Comparison of ENCODE assay signal across 9 cellular contexts in genomic region chr6:89985744-89986493, GRCh38.
DNase-seq lines count a peak whose midpoint lies in the region; ATAC-seq lines count a peak whose summit lies in the region.
"Had no signal": no experiment of that assay in that cellular context is flagged by ENCODE, and none has a peak within 500 bp of the region (broad histone marks: within the 10 kb centered on the region; RNA-seq: fewer than 3 reads in every experiment).

No MANE protein-coding gene starts in this region.

- no peaks in the 10 kb centered on the region for H3K27me3 Mint-ChIP-seq in stimulated activated naive B cell treated with anti-CD40 and anti-IgM and Interleukin-4, amounts not matched to agents 10 μg/mL and 1 μg/mL and 100 μg/mL, for 72 hours

- peaks cover 53 to 80% of the 10 kb centered on the region in 2 donors for H3K36me3 Mint-ChIP-seq in stimulated activated naive B cell treated with anti-CD40 and anti-IgM and Interleukin-4, amounts not matched to agents 10 μg/mL and 1 μg/mL and 100 μg/mL, for 72 hours

- H3K4me1 Mint-ChIP-seq in stimulated activated naive B cell treated with anti-CD40 and anti-IgM and Interleukin-4, amounts not matched to agents 10 μg/mL and 1 μg/mL and 100 μg/mL, for 72 hours, result peaks cover 53 to 84% of the 10 kb centered on the region in 2 donors

- H3K9me3 Mint-ChIP-seq in stimulated activated naive B cell treated with anti-CD40 and anti-IgM and Interleukin-4, amounts not matched to agents 10 μg/mL and 1 μg/mL and 100 μg/mL, for 72 hours, result no peaks in the 10 kb centered on the region
- H3K9me3 Mint-ChIP-seq: T-helper 1 cell treated with Interleukin-12 subunit alpha and Interleukin-12 subunit beta and Interleukin-4 antibody, amounts not matched to agents 30 μg/mL and 1 μg/mL, for 36 hours had no signal

- no peak for ATAC-seq in stimulated activated naive B cell treated with anti-CD40 and anti-IgM and Interleukin-4, amounts not matched to agents 10 μg/mL and 1 μg/mL and 100 μg/mL, for 72 hours (replicated peaks)
- no peak for ATAC-seq in GM19328 (IDR thresholded peaks at IDR 0.05; ENCODE audit: unreplicated experiment)

- no peaks in the 10 kb centered on the region for H3K36me3 ChIP-seq in iPS-20b (ENCODE audit: insufficient read depth, low read depth, low read length)

- DNase-seq in DMS79 treated with DMSO at 0.1 percent for 48 hours (lab: John Stamatoyannopoulos, UW) (peak; percentile 22), DMS79 (lab: John Stamatoyannopoulos, UW) (no peak), astrocyte of the hippocampus (ENCODE audit: low read depth, low spot score) (peak; percentile 95), MV-4-11 (lab: John Stamatoyannopoulos, UW) (no peak), GM19240 (ENCODE audit: insufficient read length, low spot score) (no peak)
- no peak for DNase-seq in stimulated activated naive B cell treated with anti-CD40 and anti-IgM and Interleukin-4, amounts not matched to agents 10 μg/mL and 1 μg/mL and 100 μg/mL, for 72 hours

- no peak overlapping the region for H3K4me3 ChIP-seq in iPS-20b (ENCODE audit: low read length)

- peaks cover 6% of the 10 kb centered on the region; the same call in 1 of the 2 replicates for H3K4me1 ChIP-seq in iPS-20b (ENCODE audit: insufficient read depth, low read length)

- H3K9ac ChIP-seq in iPS-20b (ENCODE audit: low read depth, low read length), result peak overlapping the region; percentile 21; the same call in 1 of the 2 replicates

- no peaks in the 10 kb centered on the region for H3K9me3 ChIP-seq in iPS-20b (ENCODE audit: insufficient read depth, low read depth, low read length)

- H3K27ac ChIP-seq in iPS-20b (ENCODE audit: low read length), result no peak overlapping the region

- H3K27ac Mint-ChIP-seq in stimulated activated naive B cell treated with anti-CD40 and anti-IgM and Interleukin-4, amounts not matched to agents 10 μg/mL and 1 μg/mL and 100 μg/mL, for 72 hours, result peak overlapping the region; percentile 87
- H3K27ac Mint-ChIP-seq: T-helper 1 cell treated with Interleukin-12 subunit alpha and Interleukin-12 subunit beta and Interleukin-4 antibody, amounts not matched to agents 30 μg/mL and 1 μg/mL, for 36 hours had no signal

- no peaks in the 10 kb centered on the region for H3K27me3 ChIP-seq in iPS-20b (ENCODE audit: insufficient read depth, low read length)

- peak overlapping the region in 1 of 2 donors; percentile 40 for H3K4me3 Mint-ChIP-seq in stimulated activated naive B cell treated with anti-CD40 and anti-IgM and Interleukin-4, amounts not matched to agents 10 μg/mL and 1 μg/mL and 100 μg/mL, for 72 hours
- H3K4me3 Mint-ChIP-seq: T-helper 1 cell treated with Interleukin-12 subunit alpha and Interleukin-12 subunit beta and Interleukin-4 antibody, amounts not matched to agents 30 μg/mL and 1 μg/mL, for 36 hours had no signal

Comparison
In these comparisons a context has a peak if more than half of its experiments do, and no peak if none do; other contexts are left out.
1. DNase-seq: peak in DMS79 treated with DMSO at 0.1 percent for 48 hours (single experiment) and astrocyte of the hippocampus (single experiment); none in DMS79 (single experiment), stimulated activated naive B cell treated with anti-CD40 and anti-IgM and Interleukin-4, amounts not matched to agents 10 μg/mL and 1 μg/mL and 100 μg/mL, for 72 hours (single experiment), MV-4-11 (single experiment) and GM19240 (single experiment).